ENCODE assay signal across 9 cellular contexts in genomic region chr11:58525037-58525614, GRCh38. TPM values are rescaled to one million over a fixed set of nuclear protein-coding genes. Genes with fewer than 3 reads are reported as not detected.
A peak's percentile ranks its signal among the peaks of the same experiment; 100 is the strongest.
DNase-seq lines count a peak whose midpoint lies in the region; ATAC-seq, FAIRE-seq and TF ChIP-seq lines count a peak whose summit lies in the region.
"Had no signal": no experiment of that assay in that cellular context is flagged by ENCODE, and none has a peak within 500 bp of the region (broad histone marks: within the 10 kb centered on the region; RNA-seq: fewer than 3 reads in every experiment).

No MANE protein-coding gene starts in this region.

- TF ChIP-seq CTCF in GM12878 (IDR thresholded peaks at IDR 0.05 in 2 of 3, conservative IDR thresholded peaks at IDR 0.05 in 1 of 3; ENCODE audit: control insufficient read depth in 2 of 3, extremely low read depth in 1 of 3, insufficient read depth in 1 of 3, low read depth in 3 of 3, low read length in 3 of 3), result no peak
- TF ChIP-seq CTCF in omental fat pad (IDR thresholded peaks at IDR 0.05), result no peak
- TF ChIP-seq CTCF in lower leg skin (IDR thresholded peaks at IDR 0.05), result no peak

- H3K4me1 ChIP-seq in Karpas-422 (ENCODE audit: low read length) (peaks cover 26% of the 10 kb centered on the region), GM12878 (ENCODE audit: control insufficient read depth, insufficient read depth, low read length) (peaks cover 30% of the 10 kb centered on the region)

- 0% methylated on average over 6 of the region's 6 CpGs for WGBS in GM12878 (ENCODE audit: insufficient coverage, insufficient replicate concordance, low lambda C conversion rate, missing lambda C conversion rate)
- WGBS in lower leg skin, 2 donors, result 49 to 51% methylated on average over 6 of the region's 6 CpGs

- H3K4me3 ChIP-seq in Karpas-422 (ENCODE audit: low read length), result no peak overlapping the region
- peak overlapping the region; percentile 49; the same call in 1 of the 2 replicates for H3K4me3 ChIP-seq in GM12878
- H3K4me3 ChIP-seq in lower leg skin (ENCODE audit: low read depth, poor library complexity, severe bottlenecking), result no peak overlapping the region

- H3K27ac ChIP-seq in Karpas-422 (ENCODE audit: low read length) (peak overlapping the region; percentile 74), GM12878 (ENCODE audit: control insufficient read depth, insufficient read depth) (peak overlapping the region; percentile 75)

- SMC1A ChIA-PET in GM12878 (lab: Charles Lee; ENCODE audit: uncharacterized antibody, unreplicated experiment), result interaction anchor here (1.0 to 9.4 kb wide), 13 partner anchors 11 to 774 kb away, joined by 3 to 98 read pairs (median 5); partner anchors contain the start of genes BTBD18, OR5B21 and OR6Q1

- no peaks in the 10 kb centered on the region for H3K9me3 ChIP-seq in Karpas-422 (ENCODE audit: low read length)
- no peaks in the 10 kb centered on the region for H3K9me3 ChIP-seq in GM12878 (replicated peaks; ENCODE audit: control insufficient read depth, insufficient read depth, low read length)

- TF ChIP-seq POLR2A in GM12878 (IDR thresholded peaks at IDR 0.05; ENCODE audit: low read depth, low read length) (0 out of 2 replicates have a peak, but pooled peaks have one; percentile 31), lower leg skin (IDR thresholded peaks at IDR 0.05) (no peak)

- CTCF ChIA-PET in GM12878 (lab: Yijun Ruan, JAX), result interaction anchor here (0.9 to 4.9 kb wide), 25 partner anchors 8 to 1032 kb away, joined by 3 to 88 read pairs (median 6); partner anchors contain the start of genes LPXN and OR5B21

- no peak for TF ChIP-seq RAD21 in GM12878 (IDR thresholded peaks at IDR 0.05; ENCODE audit: insufficient read depth, low read depth, low read length)

- BruUV-seq in GM12878 (replicated peaks; lab: Mats Ljungman, UMichigan), result no TSS peak

- FAIRE-seq in GM12878 (lab: Jason Lieb, UNC), result peak; percentile 85

- peak overlapping the region; percentile 11 for H3K4me2 ChIP-seq in Karpas-422 (ENCODE audit: low read depth, low read length, poor library complexity, severe bottlenecking)
- H3K4me2 ChIP-seq in GM12878 (ENCODE audit: control insufficient read depth, insufficient read depth), result peak overlapping the region; percentile 86

- peak; percentile 87 for ATAC-seq in GM18517 (IDR thresholded peaks at IDR 0.05; ENCODE audit: unreplicated experiment)
- ATAC-seq in GM21786 (IDR thresholded peaks at IDR 0.05; ENCODE audit: unreplicated experiment), result peak; percentile 86
- peak; percentile 90 for ATAC-seq in GM12878
- no peak for ATAC-seq in omental fat pad (ENCODE audit: low FRiP score)

- H3K9ac ChIP-seq in Karpas-422 (ENCODE audit: low read length) (no peak overlapping the region; the same call in 1 of the 2 replicates), GM12878 (ENCODE audit: control insufficient read depth, insufficient read depth, low read length) (no peak overlapping the region)

- H3K27me3 ChIP-seq in Karpas-422 (ENCODE audit: low read length), result no peaks in the 10 kb centered on the region
- H3K27me3 ChIP-seq in GM12878 (replicated peaks in 1 of 2; ENCODE audit: control insufficient read depth in 2 of 2, insufficient read depth in 2 of 2, low read length in 1 of 2), result no peaks in the 10 kb centered on the region

- H3K9me2 ChIP-seq in Karpas-422 (replicated peaks; ENCODE audit: insufficient read depth, low read length), result no peaks in the 10 kb centered on the region

- H3K79me2 ChIP-seq in Karpas-422 (ENCODE audit: low read length) (no peaks in the 10 kb centered on the region), GM12878 (ENCODE audit: control insufficient read depth, insufficient read depth, low read length) (no peaks in the 10 kb centered on the region)

- DNase-seq in Karpas-422 (peak; percentile 77), GM12878 (ENCODE audit: low read depth, low spot score) (peak; percentile 79), omental fat pad (ENCODE audit: low spot score) (no peak), lower leg skin (ENCODE audit: low spot score in 2 of 2) (no peak), SW480 (ENCODE audit: low spot score) (no peak), NCI-H187 (lab: John Stamatoyannopoulos, UW) (no peak)

- H3K36me3 ChIP-seq in Karpas-422 (ENCODE audit: insufficient read depth, low read length) (peaks cover 29% of the 10 kb centered on the region), GM12878 (ENCODE audit: control insufficient read depth in 2 of 2, insufficient read depth in 2 of 2, low read length in 1 of 2) (peaks cover 4 to 6% of the 10 kb centered on the region in 2 experiments; a peak in 3 of 4 replicates)

- POLR2A ChIA-PET in GM12878 (lab: Charles Lee), result interaction anchor here (0.8 kb wide), 1 partner anchor 50 kb away, joined by 3 read pairs; the partner anchor contains the start of gene LPXN

- peak; percentile 67 to 92; a peak in 3 of 4 replicates for TF ChIP-seq EP300 in GM12878 (IDR thresholded peaks at IDR 0.05; ENCODE audit: borderline replicate concordance in 1 of 2, control insufficient read depth in 1 of 2, low read depth in 2 of 2, low read length in 2 of 2)

- RAD21 ChIA-PET in GM12878 (lab: Charles Lee; ENCODE audit: unreplicated experiment), result interaction anchor here (0.6 to 4.0 kb wide), 8 partner anchors 13 to 231 kb away, joined by 3 to 23 read pairs (median 5); partner anchors contain the start of gene LPXN

- in situ Hi-C loops in GM12878 (cut with MboI), result loop anchor here (10.0 kb wide), 1 partner anchor 860 kb away; the partner anchor contains the start of gene ZDHHC5

- intact Hi-C loops in GM12878 (cut with micrococcal nuclease; ENCODE audit: unreplicated experiment) (loop anchor here (1.0 to 2.0 kb wide), 2 partner anchors 18 to 48 kb away; no protein-coding TSS in a partner anchor), lower leg skin (cut with DNase I; ENCODE audit: low total_unique reads) (no loop called here)

- H4K20me1 ChIP-seq in Karpas-422 (ENCODE audit: insufficient read depth, low read depth, low read length), result no peaks in the 10 kb centered on the region
- H4K20me1 ChIP-seq in GM12878 (ENCODE audit: control insufficient read depth, insufficient read depth), result no peaks in the 10 kb centered on the region

- H2AFZ ChIP-seq in Karpas-422 (ENCODE audit: low read length) (no peak overlapping the region), GM12878 (ENCODE audit: control insufficient read depth, low read depth, low read length) (no peak overlapping the region)

RNA-seq across cellular contexts. Expression of gene OR5B21, which starts 17.2 kb away (rescaled TPM):
- 1.9 and 9.3 TPM in 2 replicates for total RNA-seq in Karpas-422 (2014; rRNA removed; shearing (Covaris generic); ENCODE audit: low replicate concordance)
- total RNA-seq in GM12878 (2013; cell fraction: nucleolus; rRNA removed), result 4.4 and 6.8 TPM in 2 replicates
- total RNA-seq in GM12878 (2014; rRNA removed) (0.11 TPM in 1 of 2 replicates, not detected in the other), GM12878 (2014; rRNA removed; fragmentation: Illumina TruSeq; extraction: Trizol) (0.22 and 0.41 TPM in 2 replicates), GM12878 (2021) (not detected in 2 replicates), omental fat pad (not detected), lower leg skin (not detected)
- polyA plus RNA-seq in GM12878 (2011; ENCODE audit: low read depth), result not detected
- polyA plus RNA-seq in GM12878 (2011; rRNA removed) (0.40 and 0.41 TPM in 2 replicates), GM12878 (2014; fragmentation: Illumina TruSeq; extraction: Trizol) (0.22 TPM in 1 of 2 replicates, not detected in the other), GM12878 (2014; fragmentation: Nextera tagmentation; extraction: Ambion mirVana) (not detected), GM12878 (2014; rRNA removed) (not detected in 2 replicates), GM12878 (2016; fragmentation: Nextera tagmentation; extraction: Ambion mirVana) (not detected)
- 0.13 TPM in 1 of 2 replicates, not detected in the other for polyA plus RNA-seq in GM12878 (2011; cell fraction: cytosol; rRNA removed)
- 1.6 and 2.6 TPM in 2 replicates for polyA plus RNA-seq in GM12878 (2011; cell fraction: nucleus; rRNA removed)
- polyA plus RNA-seq in GM12878 (2012), result not detected in 2 replicates
- polyA minus RNA-seq in GM12878 (2011; rRNA and poly(A)+ RNA removed), result 7.3 and 10.6 TPM in 2 replicates
- polyA minus RNA-seq in GM12878 (2011; cell fraction: cytosol; rRNA and poly(A)+ RNA removed), result not detected in 2 replicates
- 6.8 and 12.3 TPM in 2 replicates for polyA minus RNA-seq in GM12878 (2011; cell fraction: nucleus; rRNA and poly(A)+ RNA removed)
- total RNA-seq: endothelial cell of umbilical vein had no signal
- polyA plus RNA-seq: endothelial cell of umbilical vein had no signal

RNA-seq across cellular contexts. Expression of gene LPXN, which starts 50.5 kb away (rescaled TPM):
- total RNA-seq in Karpas-422 (2014; rRNA removed; shearing (Covaris generic); ENCODE audit: low replicate concordance), result 127 and 179 TPM in 2 replicates
- 224 and 269 TPM in 2 replicates for total RNA-seq in GM12878 (2013; cell fraction: nucleolus; rRNA removed)
- total RNA-seq in GM12878 (2014; rRNA removed), result 131 and 142 TPM in 2 replicates
- total RNA-seq in GM12878 (2014; rRNA removed; fragmentation: Illumina TruSeq; extraction: Trizol), result 189 and 193 TPM in 2 replicates
- 154 and 164 TPM in 2 replicates for total RNA-seq in GM12878 (2021)
- 125 TPM for polyA plus RNA-seq in GM12878 (2011; ENCODE audit: low read depth)
- 324 and 342 TPM in 2 replicates for polyA plus RNA-seq in GM12878 (2011; rRNA removed)
- polyA plus RNA-seq in GM12878 (2011; cell fraction: cytosol; rRNA removed), result 274 and 296 TPM in 2 replicates
- 183 and 185 TPM in 2 replicates for polyA plus RNA-seq in GM12878 (2011; cell fraction: nucleus; rRNA removed)
- polyA plus RNA-seq in GM12878 (2012), result 143 and 162 TPM in 2 replicates
- polyA plus RNA-seq in GM12878 (2014; fragmentation: Illumina TruSeq; extraction: Trizol), result 349 and 479 TPM in 2 replicates
- 100 to 1,000 TPM; 175 to 268 TPM for polyA plus RNA-seq in GM12878 (2014; fragmentation: Nextera tagmentation; extraction: Ambion mirVana)
- polyA plus RNA-seq in GM12878 (2014; rRNA removed), result 189 and 214 TPM in 2 replicates
- 100 to 1,000 TPM; 196 to 207 TPM for polyA plus RNA-seq in GM12878 (2016; fragmentation: Nextera tagmentation; extraction: Ambion mirVana)
- polyA minus RNA-seq in GM12878 (2011; rRNA and poly(A)+ RNA removed), result 256 and 266 TPM in 2 replicates
- 41.6 and 57.9 TPM in 2 replicates for polyA minus RNA-seq in GM12878 (2011; cell fraction: cytosol; rRNA and poly(A)+ RNA removed)
- 110 and 141 TPM in 2 replicates for polyA minus RNA-seq in GM12878 (2011; cell fraction: nucleus; rRNA and poly(A)+ RNA removed)
- total RNA-seq in omental fat pad, result 10 to 100 TPM in 3 of 4 donors, 1 to 10 TPM in 1; 9.8 to 40.7 (median 15.1) TPM
- total RNA-seq in lower leg skin, result 1 to 10 TPM; 4.1 to 7.7 (median 5.4) TPM

RNA-seq across cellular contexts. Expression of gene ZFP91, which starts 53.7 kb away (rescaled TPM):
- total RNA-seq in Karpas-422 (2014; rRNA removed; shearing (Covaris generic); ENCODE audit: low replicate concordance), result 30.7 and 49.4 TPM in 2 replicates
- 42.4 and 42.7 TPM in 2 replicates for total RNA-seq in GM12878 (2013; cell fraction: nucleolus; rRNA removed)
- total RNA-seq in GM12878 (2014; rRNA removed) (34.8 and 40.7 TPM in 2 replicates), GM12878 (2014; rRNA removed; fragmentation: Illumina TruSeq; extraction: Trizol) (40.7 and 41.0 TPM in 2 replicates), GM12878 (2021) (40.7 and 41.3 TPM in 2 replicates), omental fat pad (10 to 100 TPM; 40.9 to 49.8 (median 46.6) TPM), lower leg skin (10 to 100 TPM; 46.4 to 58.4 (median 51.7) TPM)
- polyA plus RNA-seq in GM12878 (2011; ENCODE audit: low read depth), result 14.5 TPM
- polyA plus RNA-seq in GM12878 (2011; rRNA removed) (40.5 and 53.1 TPM in 2 replicates), GM12878 (2014; fragmentation: Illumina TruSeq; extraction: Trizol) (54.1 and 63.7 TPM in 2 replicates), GM12878 (2014; fragmentation: Nextera tagmentation; extraction: Ambion mirVana) (10 to 100 TPM; 15.6 to 21.4 TPM), GM12878 (2014; rRNA removed) (25.7 and 28.7 TPM in 2 replicates), GM12878 (2016; fragmentation: Nextera tagmentation; extraction: Ambion mirVana) (10 to 100 TPM; 12.9 to 14.3 TPM)
- polyA plus RNA-seq in GM12878 (2011; cell fraction: cytosol; rRNA removed), result 17.2 and 20.7 TPM in 2 replicates
- polyA plus RNA-seq in GM12878 (2011; cell fraction: nucleus; rRNA removed), result 31.1 and 32.9 TPM in 2 replicates
- 22.0 and 22.3 TPM in 2 replicates for polyA plus RNA-seq in GM12878 (2012)
- polyA minus RNA-seq in GM12878 (2011; rRNA and poly(A)+ RNA removed), result 28.9 and 29.1 TPM in 2 replicates
- polyA minus RNA-seq in GM12878 (2011; cell fraction: cytosol; rRNA and poly(A)+ RNA removed), result 10.6 and 15.2 TPM in 2 replicates
- 21.0 and 32.7 TPM in 2 replicates for polyA minus RNA-seq in GM12878 (2011; cell fraction: nucleus; rRNA and poly(A)+ RNA removed)

Comparison
In these comparisons a context has a peak if more than half of its experiments do, and no peak if none do; other contexts are left out.
1. DNase-seq: peak in Karpas-422 (single experiment) and GM12878 (single experiment); none in omental fat pad (single experiment), lower leg skin (0 of 2), SW480 (single experiment) and NCI-H187 (0 of 2).